ENCODE assay signal across 8 cellular contexts in genomic region chr1:52404975-52405338, GRCh38. TPM values are rescaled to one million over a fixed set of nuclear protein-coding genes. Genes with fewer than 3 reads are reported as not detected.
A peak's percentile ranks its signal among the peaks of the same experiment; 100 is the strongest.
DNase-seq lines count a peak whose midpoint lies in the region; ATAC-seq and TF ChIP-seq lines count a peak whose summit lies in the region.

No MANE protein-coding gene starts in this region.

- no peak overlapping the region for H4K5ac ChIP-seq in mesendoderm (ENCODE audit: low read length)

- no peak overlapping the region for H4K8ac ChIP-seq in mesendoderm (ENCODE audit: low read depth, low read length)

- no peak overlapping the region for H2AK5ac ChIP-seq in mesendoderm (ENCODE audit: low read length)

- H3K4me3 ChIP-seq in heart right ventricle = peak overlapping the region; percentile 64 to 95 (median 86)
- H3K4me3 ChIP-seq in breast epithelium = peak overlapping the region; percentile 76 to 92 (median 90)
- peak overlapping the region; percentile 67 for H3K4me3 ChIP-seq in mesendoderm (ENCODE audit: low read length)
- H3K4me3 ChIP-seq in vagina = peak overlapping the region; percentile 87 to 93

- peaks cover 18% of the 10 kb centered on the region for H3K79me1 ChIP-seq in mesendoderm (ENCODE audit: low read length)

- H3K4me1 ChIP-seq in heart right ventricle = peaks cover 7 to 34% (median 21%) of the 10 kb centered on the region in 9 donors
- H3K4me1 ChIP-seq in breast epithelium = peaks cover 0 to 14% of the 10 kb centered on the region in 2 donors
- peaks cover 2% of the 10 kb centered on the region for H3K4me1 ChIP-seq in mesendoderm (ENCODE audit: control insufficient read depth, low read depth, low read length)
- H3K4me1 ChIP-seq in vagina = peaks cover 22% of the 10 kb centered on the region

- H3K9ac ChIP-seq in mesendoderm (ENCODE audit: low read length) = peak overlapping the region; percentile 88

- peaks cover 0 to 44% (median 21%) of the 10 kb centered on the region in 9 donors for H3K36me3 ChIP-seq in heart right ventricle
- H3K36me3 ChIP-seq in breast epithelium = peaks cover 4% of the 10 kb centered on the region
- H3K36me3 ChIP-seq in mesendoderm (ENCODE audit: control insufficient read depth, insufficient read depth, low read length) = peaks cover 14% of the 10 kb centered on the region
- peaks cover 0 to 30% of the 10 kb centered on the region in 2 donors for H3K36me3 ChIP-seq in vagina

- intact Hi-C loops in heart right ventricle (cut with DNase I) (loop anchor here in 5 of 10 donors (1.0 to 10.0 kb wide), 4 partner anchors 38 to 290 kb away; partner anchors contain the start of genes CC2D1B (in 3 of the 5) and COA7 (in 1 of the 5)), Right ventricle myocardium inferior (cut with DNase I) (loop anchor here (2.0 to 10.0 kb wide), 2 partner anchors 38 to 290 kb away; partner anchors contain the start of genes CC2D1B and COA7), breast epithelium (cut with DNase I; ENCODE audit: low total_unique reads) (no loop called here), vagina (cut with DNase I) (loop anchor here (1.0 to 10.0 kb wide), 2 partner anchors 22 to 260 kb away; partner anchors contain the start of gene ZFYVE9)

- peaks cover 48% of the 10 kb centered on the region for H3K79me2 ChIP-seq in mesendoderm (ENCODE audit: control insufficient read depth, insufficient read depth, low read length)

- TF ChIP-seq CTCF in heart right ventricle (IDR thresholded peaks at IDR 0.05) = no peak
- TF ChIP-seq CTCF in breast epithelium (IDR thresholded peaks at IDR 0.05) = peak in 1 of 3 donors; percentile 8
- TF ChIP-seq CTCF in vagina (IDR thresholded peaks at IDR 0.05) = no peak

- H2BK15ac ChIP-seq in mesendoderm (replicated peaks; ENCODE audit: low read depth) = no peak overlapping the region

- H3K23ac ChIP-seq in mesendoderm (ENCODE audit: low read length) = no peak overlapping the region

- 2% methylated on average over 8 of the region's 8 CpGs for WGBS in heart right ventricle, 2 donors
- WGBS in mesendoderm (ENCODE audit: extremely low coverage, insufficient coverage, low lambda C conversion rate) = no CpG with 5 or more reads among the region's 8 CpGs

- DNase-seq in heart right ventricle (no peak), Right ventricle myocardium inferior (ENCODE audit: missing footprints) (no peak), breast epithelium (ENCODE audit: low spot score in 2 of 2) (no peak), mesendoderm (no peak), vagina (ENCODE audit: extremely low spot score in 2 of 2) (no peak), NOMO-1 (lab: John Stamatoyannopoulos, UW; ENCODE audit: unreplicated experiment in 2 of 2) (no peak), CD1c-positive myeloid dendritic cell (ENCODE audit: extremely low spot score) (no peak), SKM-1 (lab: John Stamatoyannopoulos, UW; ENCODE audit: unreplicated experiment) (no peak)

- H2BK5ac ChIP-seq in mesendoderm (ENCODE audit: low read length) = no peak overlapping the region

- H3K4me2 ChIP-seq in mesendoderm (ENCODE audit: low read length) = peak overlapping the region; percentile 71

- no peaks in the 10 kb centered on the region for H3K27me3 ChIP-seq in heart right ventricle
- H3K27me3 ChIP-seq in breast epithelium = no peaks in the 10 kb centered on the region
- no peaks in the 10 kb centered on the region for H3K27me3 ChIP-seq in mesendoderm (ENCODE audit: insufficient read depth, low read length, poor library complexity)
- H3K27me3 ChIP-seq in vagina = no peaks in the 10 kb centered on the region

- H3K9me3 ChIP-seq in heart right ventricle (no peaks in the 10 kb centered on the region), breast epithelium (no peaks in the 10 kb centered on the region), vagina (no peaks in the 10 kb centered on the region)

- peak in 2 of 8 donors; percentile 1 for ATAC-seq in heart right ventricle
- ATAC-seq in Right ventricle myocardium inferior = no peak

- TF ChIP-seq POLR2A in breast epithelium (IDR thresholded peaks at IDR 0.05) = no peak
- TF ChIP-seq POLR2A in vagina (IDR thresholded peaks at IDR 0.05) = no peak

- H3K18ac ChIP-seq in mesendoderm (ENCODE audit: low read length) = peak overlapping the region; percentile 78

- H3K4ac ChIP-seq in mesendoderm (ENCODE audit: low read depth, low read length) = peak overlapping the region; percentile 38

- H2BK120ac ChIP-seq in mesendoderm (ENCODE audit: low read depth, low read length) = no peak overlapping the region

- H3K27ac ChIP-seq in heart right ventricle = peak overlapping the region; percentile 5 to 93 (median 88)
- H3K27ac ChIP-seq in breast epithelium = peak overlapping the region; percentile 97
- H3K27ac ChIP-seq in mesendoderm (ENCODE audit: low read depth, low read length) = peak overlapping the region; percentile 57
- H3K27ac ChIP-seq in vagina = peak overlapping the region; percentile 89

- peak overlapping the region; percentile 94 for H3K56ac ChIP-seq in mesendoderm (ENCODE audit: low read length)

RNA-seq across cellular contexts. Expression of gene PRPF38A, which starts 0.6 kb away (rescaled TPM):
- total RNA-seq in heart right ventricle (10 to 100 TPM; 16.7 to 20.8 (median 18.8) TPM), Right ventricle myocardium inferior (18.9 TPM), breast epithelium (10 to 100 TPM; 13.1 to 20.9 (median 19.7) TPM), vagina (17.7 TPM)
- polyA plus RNA-seq in heart right ventricle = 10 to 100 TPM in 1 of 2 donors, 1 to 10 TPM in 1; 6.4 to 13.8 TPM
- 74.4 TPM for polyA plus RNA-seq in mesendoderm (2013, experiment 1 of 2)
- 76.0 TPM for polyA plus RNA-seq in mesendoderm (2013, experiment 2 of 2)

RNA-seq across cellular contexts. Expression of gene ORC1, which starts 0.7 kb away (rescaled TPM):
- total RNA-seq in heart right ventricle = under 1 TPM in 8 of 10 donors, not detected in 2; 0.08 to 0.90 (median 0.20) TPM
- polyA plus RNA-seq in heart right ventricle = under 1 TPM in 1 of 2 donors, not detected in 1; 0.28 TPM
- 0.46 TPM for total RNA-seq in Right ventricle myocardium inferior
- under 1 TPM; 0.33 to 0.96 (median 0.73) TPM for total RNA-seq in breast epithelium
- polyA plus RNA-seq in mesendoderm (2013, experiment 1 of 2) = 35.1 TPM
- polyA plus RNA-seq in mesendoderm (2013, experiment 2 of 2) = 34.7 TPM
- total RNA-seq in vagina = 1.7 TPM

RNA-seq across cellular contexts. Expression of gene CC2D1B, which starts 39.0 kb away (rescaled TPM):
- 10 to 100 TPM; 14.4 to 19.9 (median 17.2) TPM for total RNA-seq in heart right ventricle
- 10 to 100 TPM; 16.7 to 19.1 TPM for polyA plus RNA-seq in heart right ventricle
- 14.1 TPM for total RNA-seq in Right ventricle myocardium inferior
- 10 to 100 TPM; 25.2 to 33.1 (median 33.1) TPM for total RNA-seq in breast epithelium
- polyA plus RNA-seq in mesendoderm (2013, experiment 1 of 2) = 11.1 TPM
- polyA plus RNA-seq in mesendoderm (2013, experiment 2 of 2) = 11.6 TPM
- 23.8 TPM for total RNA-seq in vagina
